ENCODE assay signal across 8 cellular contexts in the genomic region with DNA sequence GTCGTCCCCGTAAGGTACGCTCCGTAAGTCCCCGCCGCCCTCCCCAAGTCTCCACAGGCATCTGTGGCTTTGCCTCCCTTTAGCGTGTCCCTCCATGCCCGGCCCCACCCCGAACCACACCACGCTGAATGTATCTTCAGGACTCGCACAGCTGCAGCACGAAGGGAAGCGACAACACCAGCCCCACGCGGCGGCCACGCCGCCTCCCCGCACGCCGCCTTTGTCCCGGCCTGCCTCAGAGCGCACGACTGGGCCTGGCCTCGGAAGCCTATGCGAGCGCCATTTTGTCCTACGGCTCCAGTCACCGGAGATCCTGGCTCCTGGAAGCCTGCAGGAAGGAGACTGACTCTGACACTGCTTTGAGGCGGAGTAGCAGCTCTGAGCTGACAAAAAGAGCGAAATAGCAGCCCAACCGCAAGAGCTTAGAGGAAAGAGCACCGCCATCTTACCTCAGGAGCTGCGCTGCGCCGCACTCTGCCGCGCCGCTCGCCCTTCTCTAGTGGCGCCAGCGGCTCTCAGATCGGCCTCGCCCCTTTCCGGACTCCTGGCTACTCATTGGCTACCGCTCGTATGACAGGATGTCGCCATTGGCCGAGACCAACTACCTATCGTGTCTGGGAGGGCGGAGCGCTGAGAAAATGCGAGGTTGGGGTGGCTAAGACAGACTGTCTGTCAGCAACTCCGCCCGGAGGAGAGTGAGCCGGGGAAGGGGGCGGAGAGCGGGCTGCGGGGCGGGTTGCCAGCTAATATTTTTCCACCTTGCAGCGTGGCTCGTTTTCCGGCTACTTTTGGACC. TPM values are rescaled to one million over a fixed set of nuclear protein-coding genes. Genes with fewer than 3 reads are reported as not detected.
A peak's percentile ranks its signal among the peaks of the same experiment; 100 is the strongest.
DNase-seq lines count a peak whose midpoint lies in the region; ATAC-seq and TF ChIP-seq lines count a peak whose summit lies in the region.

A gene with protein sequence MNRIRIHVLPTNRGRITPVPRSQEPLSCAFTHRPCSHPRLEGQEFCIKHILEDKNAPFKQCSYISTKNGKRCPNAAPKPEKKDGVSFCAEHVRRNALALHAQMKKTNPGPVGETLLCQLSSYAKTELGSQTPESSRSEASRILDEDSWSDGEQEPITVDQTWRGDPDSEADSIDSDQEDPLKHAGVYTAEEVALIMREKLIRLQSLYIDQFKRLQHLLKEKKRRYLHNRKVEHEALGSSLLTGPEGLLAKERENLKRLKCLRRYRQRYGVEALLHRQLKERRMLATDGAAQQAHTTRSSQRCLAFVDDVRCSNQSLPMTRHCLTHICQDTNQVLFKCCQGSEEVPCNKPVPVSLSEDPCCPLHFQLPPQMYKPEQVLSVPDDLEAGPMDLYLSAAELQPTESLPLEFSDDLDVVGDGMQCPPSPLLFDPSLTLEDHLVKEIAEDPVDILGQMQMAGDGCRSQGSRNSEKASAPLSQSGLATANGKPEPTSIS (minus strand): TSS at position 501 of the 795 bp plus-strand sequence. CDS start 606 bp downstream, outside the sequence.

- H3K4me3 ChIP-seq in heart right ventricle (peak within 1 kb of the TSS; percentile 72 to 98 (median 86)), upper lobe of right lung (peak within 1 kb of the TSS; percentile 98)

- no peaks in the 10 kb centered on the region for H3K27me3 Mint-ChIP-seq in T-helper 1 cell treated with Interleukin-12 subunit alpha and Interleukin-12 subunit beta and Interleukin-4 antibody, amounts not matched to agents 30 μg/mL and 1 μg/mL, for 36 hours (ENCODE audit: low read depth)

- H3K36me3 ChIP-seq in heart right ventricle (peaks cover 0 to 37% (median 12%) of the 10 kb centered on the region in 9 donors), upper lobe of right lung (peaks cover 21% of the 10 kb centered on the region)

- WGBS in heart right ventricle, 2 donors: 0% methylated on average over 63 of the region's 63 CpGs

- peak within 1 kb of the TSS; percentile 97 for H3K27ac Mint-ChIP-seq in T-helper 1 cell treated with Interleukin-12 subunit alpha and Interleukin-12 subunit beta and Interleukin-4 antibody, amounts not matched to agents 30 μg/mL and 1 μg/mL, for 36 hours

- no peak for TF ChIP-seq CTCF in GM13977 (IDR thresholded peaks at IDR 0.05; ENCODE audit: extremely low read depth, insufficient read depth, missing control alignments)
- peak in 1 of 9 donors; percentile 8 for TF ChIP-seq CTCF in heart right ventricle (IDR thresholded peaks at IDR 0.05)
- no peak for TF ChIP-seq CTCF in upper lobe of right lung (IDR thresholded peaks at IDR 0.05)

- in situ Hi-C loops in GM13977 (cut with MboI; ENCODE audit: low pct_unique_long_range_greater_than_20kb, low sequenced_read_pairs, unreplicated experiment): no loop called here

- DNase-seq in GM13977 (ENCODE audit: low spot score) (peak; percentile 98), NCI-H1694 (lab: John Stamatoyannopoulos, UW) (peak; percentile 95), amniotic stem cell (lab: John Stamatoyannopoulos, UW) (peak; percentile 99), heart right ventricle (peak; percentile 96 to 99), posterior vena cava (ENCODE audit: low spot score) (peak; percentile 99), upper lobe of right lung (peak; percentile 99)

- peak; percentile 99 for ATAC-seq in HG02884 (IDR thresholded peaks at IDR 0.05; ENCODE audit: unreplicated experiment)
- peak; percentile 97 to 100 (median 99) for ATAC-seq in heart right ventricle
- peak; percentile 99 for ATAC-seq in upper lobe of right lung

- H3K27ac ChIP-seq in heart right ventricle (peak within 1 kb of the TSS; percentile 89 to 99 (median 95)), upper lobe of right lung (peak within 1 kb of the TSS; percentile 99)

- peaks cover 38% of the 10 kb centered on the region for H3K4me1 Mint-ChIP-seq in T-helper 1 cell treated with Interleukin-12 subunit alpha and Interleukin-12 subunit beta and Interleukin-4 antibody, amounts not matched to agents 30 μg/mL and 1 μg/mL, for 36 hours (ENCODE audit: low read depth)

- H3K9me3 ChIP-seq in heart right ventricle (no peaks in the 10 kb centered on the region), upper lobe of right lung (no peaks in the 10 kb centered on the region)

- peaks cover 29% of the 10 kb centered on the region for H3K36me3 Mint-ChIP-seq in T-helper 1 cell treated with Interleukin-12 subunit alpha and Interleukin-12 subunit beta and Interleukin-4 antibody, amounts not matched to agents 30 μg/mL and 1 μg/mL, for 36 hours (ENCODE audit: low read depth)

- H3K4me3 Mint-ChIP-seq in T-helper 1 cell treated with Interleukin-12 subunit alpha and Interleukin-12 subunit beta and Interleukin-4 antibody, amounts not matched to agents 30 μg/mL and 1 μg/mL, for 36 hours: peak within 1 kb of the TSS; percentile 99

- H3K27me3 ChIP-seq in heart right ventricle (no peaks in the 10 kb centered on the region), upper lobe of right lung (no peaks in the 10 kb centered on the region)

- H3K9me3 Mint-ChIP-seq in T-helper 1 cell treated with Interleukin-12 subunit alpha and Interleukin-12 subunit beta and Interleukin-4 antibody, amounts not matched to agents 30 μg/mL and 1 μg/mL, for 36 hours: no peaks in the 10 kb centered on the region

- intact Hi-C loops in heart right ventricle (cut with DNase I) (loop anchor here in 1 of 10 donors (1.0 to 5.0 kb wide), 2 partner anchors 34 to 105 kb away; a partner anchor contains a TSS), posterior vena cava (cut with DNase I) (no loop called here), upper lobe of right lung (cut with DNase I) (no loop called here)

- H3K4me1 ChIP-seq in heart right ventricle (peaks cover 3 to 51% (median 48%) of the 10 kb centered on the region in 9 donors), upper lobe of right lung (peaks cover 39% of the 10 kb centered on the region)

RNA-seq across cellular contexts. Expression of the gene that starts here (rescaled TPM):
- total RNA-seq in heart right ventricle (10 to 100 TPM; 17.3 to 30.7 (median 20.7) TPM), posterior vena cava (10 to 100 TPM; 21.1 to 24.0 TPM), upper lobe of right lung (24.7 TPM)
- polyA plus RNA-seq in heart right ventricle: 10 to 100 TPM; 24.2 to 36.4 TPM

Comparison
In these comparisons a context has a peak if more than half of its experiments do, and no peak if none do; other contexts are left out.
1. Peak in every context shown above with its lines: DNase-seq, ATAC-seq, H3K4me3 ChIP-seq and H3K27ac ChIP-seq.